13 cellular contexts compared by ENCODE assay signal in genomic region chr1:67590329-67590728, GRCh38.
DNase-seq lines count a peak whose midpoint lies in the region; ATAC-seq and TF ChIP-seq lines count a peak whose summit lies in the region.
"Had no signal": no experiment of that assay in that cellular context is flagged by ENCODE, and none has a peak within 500 bp of the region (broad histone marks: within the 10 kb centered on the region; RNA-seq: fewer than 3 reads in every experiment).

No MANE protein-coding gene starts in this region.

- no peaks in the 10 kb centered on the region for H4K20me1 ChIP-seq in osteoblast (ENCODE audit: insufficient read depth, low read length)

- WGBS in gastroesophageal sphincter (ENCODE audit: low coverage in 1 of 2), 2 donors, result 7 to 27% methylated on average over 3 of the region's 3 CpGs

- no peaks in the 10 kb centered on the region for H3K79me2 ChIP-seq in osteoblast (ENCODE audit: insufficient read depth, low read length)

- H3K36me3 ChIP-seq in gastroesophageal sphincter (no peaks in the 10 kb centered on the region), osteoblast (ENCODE audit: insufficient read depth, low read length) (no peaks in the 10 kb centered on the region), Peyer's patch (no peaks in the 10 kb centered on the region)

- H3K4me1 ChIP-seq in gastroesophageal sphincter (peaks cover 0 to 30% (median 11%) of the 10 kb centered on the region in 3 donors), osteoblast (ENCODE audit: insufficient read depth, low read length) (peaks cover 20% of the 10 kb centered on the region), Peyer's patch (peaks cover 0 to 9% (median 0%) of the 10 kb centered on the region in 4 donors)

- no peak for TF ChIP-seq EP300 in gastroesophageal sphincter (IDR thresholded peaks at IDR 0.05)

- DNase-seq in AG20443 (ENCODE audit: low spot score), result peak; percentile 65
- DNase-seq in UCSD-AML1 (lab: John Stamatoyannopoulos, UW; ENCODE audit: unreplicated experiment), result peak; percentile 19
- DNase-seq in osteoblast (ENCODE audit: insufficient read length, low spot score, missing footprints), result peak; percentile 86
- no peak for DNase-seq in Peyer's patch
- DNase-seq: activated CD4-positive, alpha-beta memory T cell treated with anti-CD3 and anti-CD28 coated beads, Interleukin-2, amount 10 ng/mL, durations not matched to agents 7 days and 5 days; GOT3; NCI-H1436 had no signal

- TF ChIP-seq CTCF in gastroesophageal sphincter (IDR thresholded peaks at IDR 0.05) (no peak), osteoblast (IDR thresholded peaks at IDR 0.05; ENCODE audit: extremely low read depth, low read depth, low read length) (no peak), Peyer's patch (IDR thresholded peaks at IDR 0.05) (no peak)

- no peak for TF ChIP-seq POLR2A in gastroesophageal sphincter (IDR thresholded peaks at IDR 0.05)
- no peak for TF ChIP-seq POLR2A in Peyer's patch (IDR thresholded peaks at IDR 0.05)

- H3K4me3 ChIP-seq in gastroesophageal sphincter (no peak overlapping the region), osteoblast (ENCODE audit: insufficient read depth, low read length) (no peak overlapping the region), Peyer's patch (no peak overlapping the region)
- H3K4me3 ChIP-seq: GM12878 had no signal

- peak overlapping the region in 3 of 4 donors; percentile 6 to 39 (median 39) for H3K27ac ChIP-seq in gastroesophageal sphincter
- H3K27ac ChIP-seq in osteoblast (ENCODE audit: low read depth, low read length), result no peak overlapping the region
- peak overlapping the region in 2 of 4 donors; percentile 4 to 26 for H3K27ac ChIP-seq in Peyer's patch

- H3K27me3 ChIP-seq in gastroesophageal sphincter, result no peaks in the 10 kb centered on the region
- H3K27me3 ChIP-seq in osteoblast (ENCODE audit: insufficient read depth, low read length), result no peaks in the 10 kb centered on the region
- H3K27me3 ChIP-seq in Peyer's patch, result no peaks in the 10 kb centered on the region

- peak; percentile 64 for ATAC-seq in gastroesophageal sphincter
- no peak for ATAC-seq in HG02840 (IDR thresholded peaks at IDR 0.05; ENCODE audit: low FRiP score, unreplicated experiment)
- no peak for ATAC-seq in GM18868 (IDR thresholded peaks at IDR 0.05; ENCODE audit: unreplicated experiment)
- ATAC-seq in GM18873 (IDR thresholded peaks at IDR 0.05; ENCODE audit: low FRiP score, unreplicated experiment), result no peak
- ATAC-seq: GM12878; stimulated activated memory B cell treated with anti-CD40 and anti-IgM and Interleukin-4, amounts not matched to agents 10 μg/mL and 1 μg/mL and 100 μg/mL, for 72 hours had no signal

- peak overlapping the region; percentile 77 for H2AFZ ChIP-seq in osteoblast (ENCODE audit: low read length)

- no peak overlapping the region for H3K4me2 ChIP-seq in osteoblast (ENCODE audit: insufficient read depth, low read length)

- no peaks in the 10 kb centered on the region for H3K9me3 ChIP-seq in gastroesophageal sphincter
- no peaks in the 10 kb centered on the region for H3K9me3 ChIP-seq in osteoblast (ENCODE audit: low read depth, low read length)
- no peaks in the 10 kb centered on the region for H3K9me3 ChIP-seq in Peyer's patch

Comparison
In these comparisons a context has a peak if more than half of its experiments do, and no peak if none do; other contexts are left out.
1. DNase-seq: peak in AG20443 (single experiment), UCSD-AML1 (single experiment) and osteoblast (single experiment); none in Peyer's patch (0 of 3).